In the genomic region with DNA sequence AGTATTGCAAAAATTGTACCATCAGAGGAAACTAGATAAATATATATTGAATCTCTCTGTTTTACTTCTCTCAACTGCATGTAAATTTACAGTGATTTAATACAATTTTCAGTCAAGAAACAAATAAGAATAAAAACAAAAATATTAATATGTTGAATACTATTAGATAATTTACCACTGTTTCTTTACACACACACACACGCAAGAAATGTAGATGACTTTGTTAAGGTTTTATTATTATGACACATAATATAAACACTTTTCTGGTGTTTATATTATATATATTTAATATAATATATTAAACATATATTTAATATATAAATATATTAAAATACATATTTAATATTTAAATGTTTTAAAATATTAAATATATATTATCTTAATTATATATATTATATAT, we compare ENCODE assay signal across 19 cellular contexts.
"Had no signal": no experiment of that assay in that cellular context is flagged by ENCODE, and none has a peak within 500 bp of the region (broad histone marks: within the 10 kb centered on the region; RNA-seq: fewer than 3 reads in every experiment).

No MANE protein-coding gene starts in this region.

- FAIRE-seq: urothelium cell line had no signal

- ATAC-seq: natural killer cell; psoas muscle; right cardiac atrium; right lobe of liver; stimulated activated naive B cell treated with anti-CD40 and anti-IgM and Interleukin-4, amounts not matched to agents 10 μg/mL and 1 μg/mL and 100 μg/mL, for 72 hours had no signal

- DNase-seq: natural killer cell; occipital lobe; ovary; posterior cingulate gyrus; psoas muscle; right cardiac atrium; right lobe of liver; sigmoid colon; small intestine; stimulated activated CD4-positive, alpha-beta T cell treated with anti-CD3 and anti-CD28 coated beads, Interleukin-15, amount 100 ng/mL, for 24 hours; stimulated activated CD4-positive, alpha-beta T cell treated with anti-CD3 and anti-CD28 coated beads, Interleukin-2, amount 100 ng/mL, for 24 hours; stimulated activated CD4-positive, alpha-beta T cell treated with anti-CD3 and anti-CD28 coated beads, Interleukin-2, amount 100 ng/mL, for 48 hours; stimulated activated CD4-positive, alpha-beta T cell treated with anti-CD3 and anti-CD28 coated beads, Interleukin-4, amount 100 ng/mL, for 24 hours; stimulated activated naive B cell treated with anti-CD40 and anti-IgM and Interleukin-4, amounts not matched to agents 10 μg/mL and 1 μg/mL and 100 μg/mL, for 72 hours; stimulated activated naive CD4-positive, alpha-beta T cell treated with Interleukin-2 at 50 U/mL for 16 hours; stomach; thyroid gland; upper lobe of left lung had no signal
